In the genomic region with DNA sequence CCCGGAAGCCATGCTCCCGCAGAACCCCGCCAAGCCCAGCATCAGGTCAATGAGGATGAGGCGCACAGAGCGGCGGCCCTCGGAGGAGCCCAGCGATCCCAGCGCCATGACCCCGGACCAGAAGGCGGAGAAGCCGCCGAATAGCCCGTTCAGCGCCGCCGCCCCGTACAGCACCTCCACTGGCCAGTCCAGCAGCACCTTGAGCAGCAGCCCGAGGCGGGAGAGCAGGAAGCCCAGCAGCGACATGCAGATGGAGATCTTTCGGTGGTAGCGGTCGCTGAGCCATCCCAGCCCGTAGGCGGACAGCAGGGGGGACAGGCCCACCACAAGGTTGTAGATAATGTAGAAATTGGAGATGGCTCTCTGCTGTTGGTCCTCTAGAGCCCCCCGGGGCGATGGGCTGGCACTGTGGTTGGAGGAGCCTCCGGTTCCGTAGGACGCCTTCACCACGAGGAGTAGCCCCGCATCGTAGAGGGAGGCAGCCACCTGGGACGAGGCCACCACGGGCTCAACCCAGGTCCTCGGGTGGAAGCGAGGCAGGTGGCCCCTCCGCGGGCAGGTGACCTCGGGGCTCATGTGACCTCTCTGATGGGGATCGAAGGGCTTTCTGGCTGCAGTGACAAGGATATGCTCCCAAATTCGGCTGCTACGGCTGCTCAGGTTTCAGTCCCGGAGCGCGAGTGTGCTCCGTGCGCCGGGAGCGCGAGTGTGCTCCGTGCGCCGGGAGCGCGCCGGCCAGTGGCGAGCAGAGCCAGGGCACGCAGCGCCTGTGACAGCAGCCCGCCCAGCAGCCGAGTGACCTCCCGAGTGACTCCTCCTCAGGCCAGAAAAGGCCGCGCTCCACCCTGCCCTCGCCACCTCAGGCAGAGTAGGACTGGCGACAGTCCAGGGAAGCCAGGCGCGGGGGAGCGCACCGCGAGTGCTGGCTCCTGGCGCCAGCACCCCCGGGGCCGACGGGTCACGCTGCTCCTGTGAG, we compare ENCODE assay signal across 8 cellular contexts. TPM values are rescaled to one million over a fixed set of nuclear protein-coding genes. Genes with fewer than 3 reads are reported as not detected.
DNase-seq lines count a peak whose midpoint lies in the region; ATAC-seq and TF ChIP-seq lines count a peak whose summit lies in the region.

A gene with protein sequence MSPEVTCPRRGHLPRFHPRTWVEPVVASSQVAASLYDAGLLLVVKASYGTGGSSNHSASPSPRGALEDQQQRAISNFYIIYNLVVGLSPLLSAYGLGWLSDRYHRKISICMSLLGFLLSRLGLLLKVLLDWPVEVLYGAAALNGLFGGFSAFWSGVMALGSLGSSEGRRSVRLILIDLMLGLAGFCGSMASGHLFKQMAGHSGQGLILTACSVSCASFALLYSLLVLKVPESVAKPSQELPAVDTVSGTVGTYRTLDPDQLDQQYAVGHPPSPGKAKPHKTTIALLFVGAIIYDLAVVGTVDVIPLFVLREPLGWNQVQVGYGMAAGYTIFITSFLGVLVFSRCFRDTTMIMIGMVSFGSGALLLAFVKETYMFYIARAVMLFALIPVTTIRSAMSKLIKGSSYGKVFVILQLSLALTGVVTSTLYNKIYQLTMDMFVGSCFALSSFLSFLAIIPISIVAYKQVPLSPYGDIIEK (minus strand): TSS at position 771 of the 976 bp plus-strand sequence. CDS start 195 bp downstream, at position 576.

- H4K5ac ChIP-seq in IMR-90 (ENCODE audit: low read depth, low read length), result no peak within 1 kb of the TSS

- no peaks in the 10 kb centered on the region for H3K9me3 Mint-ChIP-seq in activated CD8-positive, alpha-beta memory T cell treated with anti-CD3 and anti-CD28 coated beads, Interleukin-2, amount 10 ng/mL, durations not matched to agents 7 days and 5 days (ENCODE audit: low read depth)

- no peak within 1 kb of the TSS for H2BK15ac ChIP-seq in IMR-90 (ENCODE audit: low read depth, low read length)

- H3K79me1 ChIP-seq in IMR-90 (ENCODE audit: low read depth in 1 of 2, low read length in 2 of 2), result no peaks in the 10 kb centered on the region

- H2AK9ac ChIP-seq in IMR-90 (replicated peaks; ENCODE audit: low read depth, low read length, poor library complexity), result no peak within 1 kb of the TSS

- CTCF ChIA-PET in IMR-90 (lab: Yijun Ruan, JAX), result no interaction called here
- CTCF ChIA-PET in activated CD8-positive, alpha-beta memory T cell treated with anti-CD3 and anti-CD28 coated beads, Interleukin-2, amount 10 ng/mL, durations not matched to agents 7 days and 5 days (lab: Charles Lee), result no interaction called here

- peaks cover 10% of the 10 kb centered on the region for H3K4me1 Mint-ChIP-seq in activated CD8-positive, alpha-beta memory T cell treated with anti-CD3 and anti-CD28 coated beads, Interleukin-2, amount 10 ng/mL, durations not matched to agents 7 days and 5 days

- H3K23ac ChIP-seq in IMR-90 (ENCODE audit: low read depth, low read length), result no peak within 1 kb of the TSS

- H3K4me2 ChIP-seq in IMR-90 (ENCODE audit: low read depth, low read length), result peak within 1 kb of the TSS; percentile 91

- H3K36me3 ChIP-seq in IMR-90 (ENCODE audit: control insufficient read depth, insufficient read depth, low read length) (no peaks in the 10 kb centered on the region), spleen (no peaks in the 10 kb centered on the region)

- peak within 1 kb of the TSS; percentile 33 for H3K4me3 ChIP-seq in IMR-90 (ENCODE audit: insufficient read depth, low read depth, low read length)
- peak within 1 kb of the TSS in 7 of 8 donors; percentile 9 to 61 (median 28) for H3K4me3 ChIP-seq in spleen

- no peaks in the 10 kb centered on the region; the same call in 1 of the 2 replicates for H3K9me1 ChIP-seq in IMR-90 (ENCODE audit: insufficient read depth, low read length)

- TF ChIP-seq POLR2A in IMR-90 (IDR thresholded peaks at IDR 0.05; ENCODE audit: low read depth, low read length) (no peak), spleen (IDR thresholded peaks at IDR 0.05) (no peak)

- H3K27me3 Mint-ChIP-seq in activated CD8-positive, alpha-beta memory T cell treated with anti-CD3 and anti-CD28 coated beads, Interleukin-2, amount 10 ng/mL, durations not matched to agents 7 days and 5 days, result peaks cover 40% of the 10 kb centered on the region

- no TSS peak for BruUV-seq in IMR-90 (replicated peaks; lab: Mats Ljungman, UMichigan)

- H2BK120ac ChIP-seq in IMR-90 (ENCODE audit: low read depth, low read length), result no peak within 1 kb of the TSS

- H3K27ac Mint-ChIP-seq in activated CD8-positive, alpha-beta memory T cell treated with anti-CD3 and anti-CD28 coated beads, Interleukin-2, amount 10 ng/mL, durations not matched to agents 7 days and 5 days, result no peak within 1 kb of the TSS

- POLR2A ChIA-PET in IMR-90 (lab: Charles Lee; ENCODE audit: unreplicated experiment), result no interaction called here

- H3K27me3 ChIP-seq in IMR-90 (ENCODE audit: control insufficient read depth, insufficient read depth, low read length) (peaks cover 33% of the 10 kb centered on the region), spleen (replicated peaks in 1 of 7) (peaks cover 0 to 38% (median 17%) of the 10 kb centered on the region in 7 donors)

- TF ChIP-seq RAD21 in IMR-90 (IDR thresholded peaks at IDR 0.05; ENCODE audit: low read length), result no peak

- H3K9me3 ChIP-seq in IMR-90 (ENCODE audit: control insufficient read depth, insufficient read depth, low read length) (no peaks in the 10 kb centered on the region), spleen (no peaks in the 10 kb centered on the region)

- H3K4me3 Mint-ChIP-seq in activated CD8-positive, alpha-beta memory T cell treated with anti-CD3 and anti-CD28 coated beads, Interleukin-2, amount 10 ng/mL, durations not matched to agents 7 days and 5 days, result no peak within 1 kb of the TSS

- no peak within 1 kb of the TSS; the same call in 1 of the 2 replicates for H3K14ac ChIP-seq in IMR-90 (replicated peaks; ENCODE audit: low read depth, low read length)

- no peak within 1 kb of the TSS for H3K9ac ChIP-seq in IMR-90 (ENCODE audit: low read depth, low read length)

- TF ChIP-seq CTCF in IMR-90 (conservative IDR thresholded peaks at IDR 0.05; ENCODE audit: low read depth, low read length) (no peak), spleen (IDR thresholded peaks at IDR 0.05 in 8 of 11, conservative IDR thresholded peaks at IDR 0.05 in 3 of 11) (no peak)

- no peak within 1 kb of the TSS for H3K4ac ChIP-seq in IMR-90 (ENCODE audit: low read depth, low read length)

- H3K56ac ChIP-seq in IMR-90 (ENCODE audit: extremely low read depth, insufficient read depth, low read length), result no peak within 1 kb of the TSS

- no peaks in the 10 kb centered on the region for H4K20me1 ChIP-seq in IMR-90 (ENCODE audit: insufficient read depth, low read length)

- no peak within 1 kb of the TSS for H2BK20ac ChIP-seq in IMR-90 (ENCODE audit: low read depth, low read length)

- intact Hi-C loops in IMR-90 (cut with micrococcal nuclease), result no loop called here
- intact Hi-C loops in spleen (cut with DNase I; ENCODE audit: low total_unique reads), result no loop called here

- H2AK5ac ChIP-seq in IMR-90 (ENCODE audit: low read depth, low read length), result no peak within 1 kb of the TSS

- no peaks in the 10 kb centered on the region for H3K36me3 Mint-ChIP-seq in activated CD8-positive, alpha-beta memory T cell treated with anti-CD3 and anti-CD28 coated beads, Interleukin-2, amount 10 ng/mL, durations not matched to agents 7 days and 5 days

- 27% methylated on average over 31 of the region's 78 CpGs; no CpG with 5 or more reads in 1 of the 2 experiments for whole genome bisulfite sequencing in IMR-90 (ENCODE audit: extremely low coverage in 2 of 2, insufficient read length in 1 of 2), 2 experiments
- WGBS in spleen, 5 donors, result 13 to 18% (median 16%) methylated on average over 38 to 78 of the region's 78 CpGs

- H3K27ac ChIP-seq in IMR-90 (ENCODE audit: insufficient read depth, low read length) (no peak within 1 kb of the TSS), spleen (peak within 1 kb of the TSS in 2 of 8 donors; percentile 39 to 68)

- in situ Hi-C loops in IMR-90 (cut with MboI; ENCODE audit: low sequenced_read_pairs), result no loop called here

- DNase-seq in IMR-90 (no peak), dermis blood vessel endothelial cell (peak; percentile 11), left lobe of liver (ENCODE audit: low spot score) (peak; percentile 49), spleen (peak; percentile 75), NCI-H146 treated with DMSO at 0.1 percent for 48 hours (lab: John Stamatoyannopoulos, UW; ENCODE audit: unreplicated experiment) (no peak), NK-92 (lab: John Stamatoyannopoulos, UW; ENCODE audit: unreplicated experiment) (no peak)
- no peak for DNase-seq in activated CD8-positive, alpha-beta memory T cell treated with anti-CD3 and anti-CD28 coated beads, Interleukin-2, amount 10 ng/mL, durations not matched to agents 7 days and 5 days
- no peak for DNase-seq in stimulated activated CD4-positive, alpha-beta T cell treated with anti-CD3 and anti-CD28 coated beads, Interleukin-1b, Interleukin-23, amount 100 ng/mL, for 48 hours

- H4K8ac ChIP-seq in IMR-90 (ENCODE audit: low read depth in 2 of 2, low read length in 2 of 2), result no peak within 1 kb of the TSS

- no peak within 1 kb of the TSS for H3K18ac ChIP-seq in IMR-90 (ENCODE audit: low read depth, low read length)

- no peak within 1 kb of the TSS for H4K91ac ChIP-seq in IMR-90 (ENCODE audit: insufficient read depth, low read depth, low read length)

- no peak within 1 kb of the TSS for H2BK5ac ChIP-seq in IMR-90 (ENCODE audit: low read depth, low read length, poor library complexity, severe bottlenecking)

- H3K4me1 ChIP-seq in IMR-90 (ENCODE audit: control insufficient read depth, insufficient read depth, low read length) (no peaks in the 10 kb centered on the region), spleen (peaks cover 0 to 41% (median 17%) of the 10 kb centered on the region in 6 donors)

- dilution Hi-C loops in IMR-90 (cut with HindIII; ENCODE audit: low sequenced_read_pairs, unreplicated experiment), result no loop called here

- peak; percentile 57; the same call in 1 of the 2 replicates for ATAC-seq in IMR-90 (ENCODE audit: low read depth)
- ATAC-seq in left lobe of liver, result peak; percentile 86
- ATAC-seq in activated CD8-positive, alpha-beta memory T cell treated with anti-CD3 and anti-CD28 coated beads, Interleukin-2, amount 10 ng/mL, durations not matched to agents 7 days and 5 days, result no peak

- peak within 1 kb of the TSS; percentile 76 for H2AFZ ChIP-seq in IMR-90 (replicated peaks; ENCODE audit: low read length, poor library complexity)

TF ChIP-seq in IMR-90, 13 proteins besides CTCF, POLR2A, EP300 and RAD21:
- TF ChIP-seq FOS (IDR thresholded peaks at IDR 0.05; ENCODE audit: low read depth, low read length), result no peak

RNA-seq across cellular contexts. Expression of the gene that starts here (rescaled TPM):
- total RNA-seq in IMR-90 (2012; rRNA removed) (not detected in 2 replicates), dermis blood vessel endothelial cell (not detected in 2 replicates), left lobe of liver (not detected), spleen (1 to 10 TPM in 5 of 7 donors, under 1 TPM in 2; 0.51 to 5.8 (median 1.1) TPM)
- polyA plus RNA-seq in IMR-90 (2012; rRNA removed) (not detected in 2 replicates), spleen (under 1 TPM; 0.20 to 0.59 (median 0.35) TPM)
- polyA plus RNA-seq in IMR-90 (2012; cell fraction: cytosol; rRNA removed), result not detected in 2 replicates
- not detected in 2 replicates for polyA plus RNA-seq in IMR-90 (2012; cell fraction: nucleus; rRNA removed; ENCODE audit: low replicate concordance)
- not detected for total RNA-seq in activated CD8-positive, alpha-beta memory T cell treated with anti-CD3 and anti-CD28 coated beads, Interleukin-2, amount 10 ng/mL, durations not matched to agents 7 days and 5 days

Comparison
In these comparisons a context has a peak if more than half of its experiments do, and no peak if none do; other contexts are left out.
1. Peak in ATAC-seq, H3K4me3 ChIP-seq and H3K4me2 ChIP-seq in IMR-90; RNA of the gene not detected or under 1 TPM.
2. Peak in DNase-seq in dermis blood vessel endothelial cell; RNA of the gene not detected or under 1 TPM.
3. Peak in DNase-seq and ATAC-seq in left lobe of liver; RNA of the gene not detected or under 1 TPM.